15 cellular contexts compared by ENCODE assay signal in the genomic region with DNA sequence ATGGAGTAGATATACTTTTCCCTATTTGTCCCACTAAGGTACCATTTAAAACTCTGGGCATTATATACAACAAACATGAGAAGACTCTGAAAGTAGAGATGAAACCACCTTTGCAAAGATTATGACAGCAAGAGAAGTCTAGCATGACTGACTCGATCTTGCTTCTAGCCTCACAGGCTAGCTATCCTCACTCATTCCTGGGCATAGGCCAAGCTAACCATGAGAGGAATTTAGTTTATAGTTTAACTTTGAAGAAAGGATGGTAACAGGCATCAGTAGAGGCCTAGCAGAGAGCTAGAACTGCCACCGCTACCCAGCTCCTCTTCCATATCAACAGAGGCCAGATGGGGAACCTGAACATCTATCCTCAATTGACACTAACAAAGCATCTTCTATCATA.
A peak's percentile ranks its signal among the peaks of the same experiment; 100 is the strongest.
DNase-seq lines count a peak whose midpoint lies in the region; ATAC-seq and TF ChIP-seq lines count a peak whose summit lies in the region.
"Had no signal": no experiment of that assay in that cellular context is flagged by ENCODE, and none has a peak within 500 bp of the region (broad histone marks: within the 10 kb centered on the region; RNA-seq: fewer than 3 reads in every experiment).

No MANE protein-coding gene starts in this region.

- H3K4me3 ChIP-seq in BLaER1 (no peak overlapping the region), IMR-90 (ENCODE audit: insufficient read depth, low read depth, low read length) (no peak overlapping the region), choroid plexus epithelial cell (ENCODE audit: low read depth, low read length) (no peak overlapping the region), BE2C (ENCODE audit: low read depth, low read length) (no peak overlapping the region)

- H4K8ac ChIP-seq in IMR-90 (ENCODE audit: low read depth in 2 of 2, low read length in 2 of 2): no peak overlapping the region

- no peak overlapping the region; the same call in 1 of the 2 replicates for H3K56ac ChIP-seq in IMR-90 (ENCODE audit: extremely low read depth, insufficient read depth, low read length)

- H3K4me2 ChIP-seq in BLaER1: peak overlapping the region; percentile 10; the same call in 1 of the 2 replicates
- H3K4me2 ChIP-seq in IMR-90 (ENCODE audit: low read depth, low read length): no peak overlapping the region

- TF ChIP-seq POLR2A in IMR-90 (IDR thresholded peaks at IDR 0.05; ENCODE audit: low read depth, low read length): no peak

- WGBS in IMR-90 (ENCODE audit: extremely low coverage in 2 of 2, insufficient read length in 1 of 2), 2 experiments: no CpG with 5 or more reads among the region's 2 CpGs

- H3K27me3 ChIP-seq in BLaER1: no peaks in the 10 kb centered on the region
- no peaks in the 10 kb centered on the region for H3K27me3 ChIP-seq in IMR-90 (ENCODE audit: control insufficient read depth, insufficient read depth, low read length)
- no peaks in the 10 kb centered on the region; the same call in 1 of the 2 replicates for H3K27me3 ChIP-seq in BE2C

- TF ChIP-seq CTCF in IMR-90 (conservative IDR thresholded peaks at IDR 0.05; ENCODE audit: low read depth, low read length) (no peak), choroid plexus epithelial cell (conservative IDR thresholded peaks at IDR 0.05; ENCODE audit: low read depth, low read length) (no peak), BE2C (IDR thresholded peaks at IDR 0.05; ENCODE audit: low read depth, low read length) (no peak)

- intact Hi-C loops in IMR-90 (cut with micrococcal nuclease): no loop called here

- peaks cover 19% of the 10 kb centered on the region for H3K9me1 ChIP-seq in IMR-90 (ENCODE audit: insufficient read depth, low read length)

- ATAC-seq in IMR-90 (ENCODE audit: low read depth): peak; percentile 68

- H2BK15ac ChIP-seq in IMR-90 (ENCODE audit: low read depth, low read length): no peak overlapping the region

- peak; percentile 59 for DNase-seq in IMR-90
- peak; percentile 31 for DNase-seq in choroid plexus epithelial cell (ENCODE audit: low read depth)
- peak; percentile 72 for DNase-seq in kidney tubule cell (ENCODE audit: low spot score)
- DNase-seq in DMS53 treated with DMSO at 0.1 percent for 48 hours (lab: John Stamatoyannopoulos, UW; ENCODE audit: unreplicated experiment): no peak
- DNase-seq in activated CD4-positive, alpha-beta T cell treated with anti-CD3 and anti-CD28 coated beads for 48 hours: no peak
- DNase-seq in EL: no peak
- DNase-seq in BE2C: no peak
- DNase-seq: 8988T, HCEC 1CT, KBM-7, NCI-H1417 treated with DMSO at 0.1 percent for 48 hours, NCI-H1930, NCI-H82 had no signal

- H3K18ac ChIP-seq in IMR-90 (ENCODE audit: low read depth, low read length): no peak overlapping the region

- POLR2A ChIA-PET in IMR-90 (lab: Charles Lee; ENCODE audit: unreplicated experiment): no interaction called here

- no peak for TF ChIP-seq RAD21 in IMR-90 (IDR thresholded peaks at IDR 0.05; ENCODE audit: low read length)

- no peak overlapping the region for H2AK5ac ChIP-seq in IMR-90 (ENCODE audit: low read depth, low read length)

- no peak overlapping the region for H3K23ac ChIP-seq in IMR-90 (ENCODE audit: low read depth, low read length)

- H4K20me1 ChIP-seq in BLaER1 (peaks cover 99% of the 10 kb centered on the region), IMR-90 (ENCODE audit: insufficient read depth, low read length) (peaks cover 67% of the 10 kb centered on the region)

- no peak overlapping the region for H4K5ac ChIP-seq in IMR-90 (ENCODE audit: low read depth, low read length)

- peaks cover 46% of the 10 kb centered on the region for H3K4me1 ChIP-seq in BLaER1
- peaks cover 11% of the 10 kb centered on the region for H3K4me1 ChIP-seq in IMR-90 (ENCODE audit: control insufficient read depth, insufficient read depth, low read length)
- peaks cover 5% of the 10 kb centered on the region for H3K4me1 ChIP-seq in BE2C

- H3K9ac ChIP-seq in BLaER1 (no peak overlapping the region), IMR-90 (ENCODE audit: low read depth, low read length) (no peak overlapping the region)

- H4K91ac ChIP-seq in IMR-90 (ENCODE audit: insufficient read depth, low read depth, low read length): no peak overlapping the region

- dilution Hi-C loops in IMR-90 (cut with HindIII; ENCODE audit: low sequenced_read_pairs, unreplicated experiment): no loop called here

- no peak overlapping the region for H2AK9ac ChIP-seq in IMR-90 (replicated peaks; ENCODE audit: low read depth, low read length, poor library complexity)

- H2AFZ ChIP-seq in IMR-90 (replicated peaks; ENCODE audit: low read length, poor library complexity): no peak overlapping the region

- no peak overlapping the region for H3K14ac ChIP-seq in IMR-90 (replicated peaks; ENCODE audit: low read depth, low read length)

- no TSS peak for BruUV-seq in IMR-90 (replicated peaks; lab: Mats Ljungman, UMichigan)

- peaks cover 37% of the 10 kb centered on the region for H3K36me3 ChIP-seq in BLaER1
- no peaks in the 10 kb centered on the region for H3K36me3 ChIP-seq in IMR-90 (ENCODE audit: control insufficient read depth, insufficient read depth, low read length)
- no peaks in the 10 kb centered on the region for H3K36me3 ChIP-seq in BE2C

- no peak overlapping the region for H2BK120ac ChIP-seq in IMR-90 (ENCODE audit: low read depth, low read length)

- no peak overlapping the region for H3K4ac ChIP-seq in IMR-90 (ENCODE audit: low read depth, low read length)

- in situ Hi-C loops in IMR-90 (cut with MboI; ENCODE audit: low sequenced_read_pairs): no loop called here

- H2BK20ac ChIP-seq in IMR-90 (ENCODE audit: low read depth, low read length): no peak overlapping the region

- peak overlapping the region; percentile 68 for H2BK5ac ChIP-seq in IMR-90 (ENCODE audit: low read depth, low read length, poor library complexity, severe bottlenecking)

- peaks cover 36% of the 10 kb centered on the region for H3K9me3 ChIP-seq in BLaER1
- H3K9me3 ChIP-seq in IMR-90 (ENCODE audit: control insufficient read depth, insufficient read depth, low read length): no peaks in the 10 kb centered on the region
- H3K9me3 ChIP-seq in BE2C: no peaks in the 10 kb centered on the region

- H3K27ac ChIP-seq in BLaER1: no peak overlapping the region
- H3K27ac ChIP-seq in IMR-90 (ENCODE audit: insufficient read depth, low read length): no peak overlapping the region
- H3K27ac ChIP-seq: C4-2B had no signal

- CTCF ChIA-PET in IMR-90 (lab: Yijun Ruan, JAX): no interaction called here

- peaks cover 25 to 75% of the 10 kb centered on the region in 2 experiments for H3K79me1 ChIP-seq in IMR-90 (ENCODE audit: low read depth in 1 of 2, low read length in 2 of 2)

TF ChIP-seq in IMR-90, 13 proteins besides CTCF, POLR2A, EP300 and RAD21:
- TF ChIP-seq FOS (IDR thresholded peaks at IDR 0.05; ENCODE audit: low read depth, low read length): no peak
- TF ChIP-seq BHLHE40 (IDR thresholded peaks at IDR 0.05; ENCODE audit: low read depth, low read length): no peak
- TF ChIP-seq, protein P1, sequence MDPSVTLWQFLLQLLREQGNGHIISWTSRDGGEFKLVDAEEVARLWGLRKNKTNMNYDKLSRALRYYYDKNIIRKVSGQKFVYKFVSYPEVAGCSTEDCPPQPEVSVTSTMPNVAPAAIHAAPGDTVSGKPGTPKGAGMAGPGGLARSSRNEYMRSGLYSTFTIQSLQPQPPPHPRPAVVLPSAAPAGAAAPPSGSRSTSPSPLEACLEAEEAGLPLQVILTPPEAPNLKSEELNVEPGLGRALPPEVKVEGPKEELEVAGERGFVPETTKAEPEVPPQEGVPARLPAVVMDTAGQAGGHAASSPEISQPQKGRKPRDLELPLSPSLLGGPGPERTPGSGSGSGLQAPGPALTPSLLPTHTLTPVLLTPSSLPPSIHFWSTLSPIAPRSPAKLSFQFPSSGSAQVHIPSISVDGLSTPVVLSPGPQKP (IDR thresholded peaks at IDR 0.05; ENCODE audit: borderline replicate concordance, low read depth, low read length): no peak
- no peak for TF ChIP-seq CEBPB (IDR thresholded peaks at IDR 0.05; ENCODE audit: low read depth, low read length)
- no peak for TF ChIP-seq MAZ (IDR thresholded peaks at IDR 0.05; ENCODE audit: borderline replicate concordance, low read depth, low read length)
- TF ChIP-seq RCOR1 (IDR thresholded peaks at IDR 0.05; ENCODE audit: insufficient replicate concordance, low read length): no peak
- no peak for TF ChIP-seq RFX5 (IDR thresholded peaks at IDR 0.05; ENCODE audit: low read depth, low read length)
- TF ChIP-seq, protein P2, sequence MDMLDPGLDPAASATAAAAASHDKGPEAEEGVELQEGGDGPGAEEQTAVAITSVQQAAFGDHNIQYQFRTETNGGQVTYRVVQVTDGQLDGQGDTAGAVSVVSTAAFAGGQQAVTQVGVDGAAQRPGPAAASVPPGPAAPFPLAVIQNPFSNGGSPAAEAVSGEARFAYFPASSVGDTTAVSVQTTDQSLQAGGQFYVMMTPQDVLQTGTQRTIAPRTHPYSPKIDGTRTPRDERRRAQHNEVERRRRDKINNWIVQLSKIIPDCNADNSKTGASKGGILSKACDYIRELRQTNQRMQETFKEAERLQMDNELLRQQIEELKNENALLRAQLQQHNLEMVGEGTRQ (IDR thresholded peaks at IDR 0.05; ENCODE audit: low read depth, low read length): no peak

Comparison
In these comparisons a context has a peak if more than half of its experiments do, and no peak if none do; other contexts are left out.
1. DNase-seq: peak in IMR-90 (single experiment), choroid plexus epithelial cell (single experiment) and kidney tubule cell (single experiment); none in DMS53 treated with DMSO at 0.1 percent for 48 hours (single experiment), activated CD4-positive, alpha-beta T cell treated with anti-CD3 and anti-CD28 coated beads for 48 hours (single experiment), EL (single experiment) and BE2C (single experiment).